1 cellular context compared by ENCODE assay signal in the genomic region with DNA sequence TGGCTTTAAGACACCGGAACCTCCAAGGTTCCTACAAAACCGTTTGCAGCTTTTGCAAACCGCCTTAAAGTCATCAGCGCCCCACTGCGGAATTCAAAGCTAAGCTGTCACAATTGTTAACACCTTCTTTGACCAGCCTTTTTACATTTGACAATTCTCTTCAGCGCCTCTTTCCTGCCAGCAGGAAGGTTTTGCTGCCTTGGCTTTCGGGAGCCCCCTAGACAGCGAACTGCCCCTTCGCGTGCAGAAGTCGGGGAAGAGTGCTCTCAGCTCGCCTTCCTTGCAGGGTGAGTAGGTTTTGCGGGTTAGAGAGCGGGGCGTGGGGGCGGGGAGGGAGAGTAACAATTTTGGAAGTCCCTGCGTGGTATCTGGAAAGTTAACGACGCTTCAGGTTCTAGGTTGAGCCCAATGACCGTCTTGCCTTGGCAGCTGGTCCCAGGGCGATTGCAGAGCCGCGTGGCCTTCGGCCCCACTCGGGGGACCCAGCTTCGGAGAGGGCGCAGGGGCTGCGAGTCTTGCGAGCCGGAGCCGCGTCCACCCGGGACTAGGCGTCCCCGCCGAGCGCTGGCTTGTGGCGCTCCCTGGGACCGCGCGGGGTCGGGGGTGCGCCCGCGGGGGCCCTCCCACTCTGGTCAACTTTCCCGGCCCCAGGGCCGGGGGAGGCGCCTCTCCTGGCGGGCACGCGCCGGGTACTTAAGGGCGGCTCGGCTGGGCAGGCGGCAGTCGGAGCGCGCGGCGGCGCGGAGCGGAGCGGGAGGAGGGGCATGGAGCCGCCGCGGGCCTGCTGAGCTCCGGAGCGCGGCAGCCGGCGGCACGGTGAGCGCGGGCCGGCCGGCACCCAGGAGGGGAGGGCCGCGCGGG.
A peak's percentile ranks its signal among the peaks of the same experiment; 100 is the strongest.
TF ChIP-seq lines count a peak whose summit lies in the region.

A gene with protein sequence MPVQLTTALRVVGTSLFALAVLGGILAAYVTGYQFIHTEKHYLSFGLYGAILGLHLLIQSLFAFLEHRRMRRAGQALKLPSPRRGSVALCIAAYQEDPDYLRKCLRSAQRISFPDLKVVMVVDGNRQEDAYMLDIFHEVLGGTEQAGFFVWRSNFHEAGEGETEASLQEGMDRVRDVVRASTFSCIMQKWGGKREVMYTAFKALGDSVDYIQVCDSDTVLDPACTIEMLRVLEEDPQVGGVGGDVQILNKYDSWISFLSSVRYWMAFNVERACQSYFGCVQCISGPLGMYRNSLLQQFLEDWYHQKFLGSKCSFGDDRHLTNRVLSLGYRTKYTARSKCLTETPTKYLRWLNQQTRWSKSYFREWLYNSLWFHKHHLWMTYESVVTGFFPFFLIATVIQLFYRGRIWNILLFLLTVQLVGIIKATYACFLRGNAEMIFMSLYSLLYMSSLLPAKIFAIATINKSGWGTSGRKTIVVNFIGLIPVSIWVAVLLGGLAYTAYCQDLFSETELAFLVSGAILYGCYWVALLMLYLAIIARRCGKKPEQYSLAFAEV (plus strand): TSS at position 153 of the 861 bp plus-strand sequence. CDS start 3,743 bp downstream, outside the sequence.

TF ChIP-seq in HEK293, 187 proteins besides CTCF, POLR2A, EP300 and RAD21 (continued from another document):
- TF ChIP-seq ZIC2 (tag by site-specific recombination; IDR thresholded peaks at IDR 0.05) (peak; percentile 21; the same call in 1 of the 2 replicates), HOXA7 (CRISPR knock-in tag; IDR thresholded peaks at IDR 0.05; ENCODE audit: borderline replicate concordance) (no peak), ZNF747 (tag by site-specific recombination; IDR thresholded peaks at IDR 0.05) (no peak), ZNF311 (tag by site-specific recombination; IDR thresholded peaks at IDR 0.05; ENCODE audit: borderline replicate concordance) (no peak), ZNF610 (tag by site-specific recombination; IDR thresholded peaks at IDR 0.05; ENCODE audit: borderline replicate concordance) (no peak), SALL2 (tag by site-specific recombination; IDR thresholded peaks at IDR 0.05; ENCODE audit: borderline replicate concordance) (no peak), ZNF175 (tag by site-specific recombination; IDR thresholded peaks at IDR 0.05) (no peak), KLF8 (tag by site-specific recombination; IDR thresholded peaks at IDR 0.05) (no peak)
- TF ChIP-seq, protein P1, sequence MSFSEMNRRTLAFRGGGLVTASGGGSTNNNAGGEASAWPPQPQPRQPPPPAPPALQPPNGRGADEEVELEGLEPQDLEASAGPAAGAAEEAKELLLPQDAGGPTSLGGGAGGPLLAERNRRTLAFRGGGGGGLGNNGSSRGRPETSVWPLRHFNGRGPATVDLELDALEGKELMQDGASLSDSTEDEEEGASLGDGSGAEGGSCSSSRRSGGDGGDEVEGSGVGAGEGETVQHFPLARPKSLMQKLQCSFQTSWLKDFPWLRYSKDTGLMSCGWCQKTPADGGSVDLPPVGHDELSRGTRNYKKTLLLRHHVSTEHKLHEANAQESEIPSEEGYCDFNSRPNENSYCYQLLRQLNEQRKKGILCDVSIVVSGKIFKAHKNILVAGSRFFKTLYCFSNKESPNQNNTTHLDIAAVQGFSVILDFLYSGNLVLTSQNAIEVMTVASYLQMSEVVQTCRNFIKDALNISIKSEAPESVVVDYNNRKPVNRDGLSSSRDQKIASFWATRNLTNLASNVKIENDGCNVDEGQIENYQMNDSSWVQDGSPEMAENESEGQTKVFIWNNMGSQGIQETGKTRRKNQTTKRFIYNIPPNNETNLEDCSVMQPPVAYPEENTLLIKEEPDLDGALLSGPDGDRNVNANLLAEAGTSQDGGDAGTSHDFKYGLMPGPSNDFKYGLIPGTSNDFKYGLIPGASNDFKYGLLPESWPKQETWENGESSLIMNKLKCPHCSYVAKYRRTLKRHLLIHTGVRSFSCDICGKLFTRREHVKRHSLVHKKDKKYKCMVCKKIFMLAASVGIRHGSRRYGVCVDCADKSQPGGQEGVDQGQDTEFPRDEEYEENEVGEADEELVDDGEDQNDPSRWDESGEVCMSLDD (tag by site-specific recombination; IDR thresholded peaks at IDR 0.05) = no peak
- TF ChIP-seq, protein P2, sequence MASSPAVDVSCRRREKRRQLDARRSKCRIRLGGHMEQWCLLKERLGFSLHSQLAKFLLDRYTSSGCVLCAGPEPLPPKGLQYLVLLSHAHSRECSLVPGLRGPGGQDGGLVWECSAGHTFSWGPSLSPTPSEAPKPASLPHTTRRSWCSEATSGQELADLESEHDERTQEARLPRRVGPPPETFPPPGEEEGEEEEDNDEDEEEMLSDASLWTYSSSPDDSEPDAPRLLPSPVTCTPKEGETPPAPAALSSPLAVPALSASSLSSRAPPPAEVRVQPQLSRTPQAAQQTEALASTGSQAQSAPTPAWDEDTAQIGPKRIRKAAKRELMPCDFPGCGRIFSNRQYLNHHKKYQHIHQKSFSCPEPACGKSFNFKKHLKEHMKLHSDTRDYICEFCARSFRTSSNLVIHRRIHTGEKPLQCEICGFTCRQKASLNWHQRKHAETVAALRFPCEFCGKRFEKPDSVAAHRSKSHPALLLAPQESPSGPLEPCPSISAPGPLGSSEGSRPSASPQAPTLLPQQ (tag by site-specific recombination; IDR thresholded peaks at IDR 0.05) = peak; percentile 57
